ENCODE assay signal across 30 cellular contexts in genomic region chr6:85127696-85128225, GRCh38.
"Had no signal": no experiment of that assay in that cellular context is flagged by ENCODE, and none has a peak within 500 bp of the region (broad histone marks: within the 10 kb centered on the region; RNA-seq: fewer than 3 reads in every experiment).

No MANE protein-coding gene starts in this region.

- H3K27ac ChIP-seq: ascending aorta, body of pancreas, breast epithelium, SJCRH30 had no signal

- H3K4me2 ChIP-seq: SK-N-SH had no signal

- FAIRE-seq: K562, TTC549 had no signal

- H3K9me3 Mint-ChIP-seq: activated CD4-positive, alpha-beta memory T cell treated with anti-CD3 and anti-CD28 coated beads, Interleukin-2, amount 10 ng/mL, durations not matched to agents 7 days and 5 days; activated naive CD8-positive, alpha-beta T cell treated with anti-CD3 and anti-CD28 coated beads, Interleukin-2, amount 10 ng/mL, durations not matched to agents 7 days and 5 days; activated T-helper 2 cell treated with anti-CD3 and anti-CD28 coated beads, Interferon-gamma antibody, Interleukin-2, Interleukin-4, amounts not matched to agents 10 μg/mL and 5 μg/mL and 100 μg/mL, durations not matched to agents 14 hours and 24 hours and 36 hours; T-helper 1 cell treated with Interleukin-12 subunit alpha and Interleukin-12 subunit beta and Interleukin-4 antibody, amounts not matched to agents 30 μg/mL and 1 μg/mL, for 36 hours; T-helper 2 cell treated with Interferon-gamma antibody and Interleukin-4, amounts not matched to agents 5 μg/mL and 100 μg/mL, for 36 hours; WTC11 had no signal

- H3K9ac ChIP-seq: SK-N-SH had no signal

- H3K9me2 ChIP-seq: SK-N-SH had no signal

- H3K27me3 ChIP-seq: ascending aorta, body of pancreas, breast epithelium, SJCRH30 had no signal

- H3K4me3 ChIP-seq: ascending aorta, body of pancreas, breast epithelium, K562, SJCRH30 had no signal

- H3K36me3 Mint-ChIP-seq: activated CD8-positive, alpha-beta memory T cell treated with anti-CD3 and anti-CD28 coated beads, Interleukin-2, amount 10 ng/mL, durations not matched to agents 7 days and 5 days; activated naive CD4-positive, alpha-beta T cell treated with anti-CD3 and anti-CD28 coated beads, Interleukin-2, amount 50 U/mL, for 24 hours; activated naive CD8-positive, alpha-beta T cell treated with anti-CD3 and anti-CD28 coated beads, Interleukin-2, amount 10 ng/mL, durations not matched to agents 7 days and 5 days; WTC11 had no signal

- H3K4me1 ChIP-seq: body of pancreas, breast epithelium, SJCRH30 had no signal

- H3K27me3 Mint-ChIP-seq: activated CD4-positive, alpha-beta memory T cell treated with anti-CD3 and anti-CD28 coated beads, Interleukin-2, amount 10 ng/mL, durations not matched to agents 7 days and 5 days; activated CD4-positive, alpha-beta T cell treated with anti-CD3 and anti-CD28 coated beads for 36 hours; activated CD8-positive, alpha-beta memory T cell treated with anti-CD3 and anti-CD28 coated beads, Interleukin-2, amount 10 ng/mL, durations not matched to agents 7 days and 5 days; activated naive CD8-positive, alpha-beta T cell treated with anti-CD3 and anti-CD28 coated beads, Interleukin-2, amount 10 ng/mL, durations not matched to agents 7 days and 5 days had no signal

- H3K27ac Mint-ChIP-seq: activated CD4-positive, alpha-beta memory T cell treated with anti-CD3 and anti-CD28 coated beads, Interleukin-2, amount 10 ng/mL, durations not matched to agents 7 days and 5 days; activated CD4-positive, alpha-beta T cell treated with anti-CD3 and anti-CD28 coated beads for 36 hours; activated CD8-positive, alpha-beta memory T cell treated with anti-CD3 and anti-CD28 coated beads, Interleukin-2, amount 10 ng/mL, durations not matched to agents 7 days and 5 days; activated naive CD4-positive, alpha-beta T cell treated with anti-CD3 and anti-CD28 coated beads, Interleukin-2, amount 50 U/mL, for 24 hours; activated naive CD8-positive, alpha-beta T cell treated with anti-CD3 and anti-CD28 coated beads, Interleukin-2, amount 10 ng/mL, durations not matched to agents 7 days and 5 days; activated T-cell treated with anti-CD3 and anti-CD28 coated beads, Interleukin-2, amount 50 U/mL, for 72 hours; activated T-helper 2 cell treated with anti-CD3 and anti-CD28 coated beads, Interferon-gamma antibody, Interleukin-2, Interleukin-4, amounts not matched to agents 10 μg/mL and 5 μg/mL and 100 μg/mL, durations not matched to agents 14 hours and 24 hours and 36 hours; T-helper 1 cell treated with Interleukin-12 subunit alpha and Interleukin-12 subunit beta and Interleukin-4 antibody, amounts not matched to agents 30 μg/mL and 1 μg/mL, for 36 hours; T-helper 2 cell treated with Interferon-gamma antibody and Interleukin-4, amounts not matched to agents 5 μg/mL and 100 μg/mL, for 36 hours; WTC11 had no signal

- H3K36me3 ChIP-seq: ascending aorta, breast epithelium, SJCRH30 had no signal

- H3K9me3 ChIP-seq: ascending aorta, body of pancreas, breast epithelium, SJCRH30, SK-N-SH had no signal

- H3K4me1 Mint-ChIP-seq: activated CD4-positive, alpha-beta memory T cell treated with anti-CD3 and anti-CD28 coated beads, Interleukin-2, amount 10 ng/mL, durations not matched to agents 7 days and 5 days; activated CD4-positive, alpha-beta T cell treated with anti-CD3 and anti-CD28 coated beads for 36 hours; activated CD8-positive, alpha-beta memory T cell treated with anti-CD3 and anti-CD28 coated beads, Interleukin-2, amount 10 ng/mL, durations not matched to agents 7 days and 5 days; activated naive CD4-positive, alpha-beta T cell treated with anti-CD3 and anti-CD28 coated beads, Interleukin-2, amount 50 U/mL, for 24 hours; activated naive CD8-positive, alpha-beta T cell treated with anti-CD3 and anti-CD28 coated beads, Interleukin-2, amount 10 ng/mL, durations not matched to agents 7 days and 5 days had no signal

- ATAC-seq: activated CD4-positive, alpha-beta T cell treated with anti-CD3 and anti-CD28 coated beads for 36 hours; activated CD4-positive, CD25-positive, alpha-beta regulatory T cell treated with anti-CD3 and anti-CD28 coated beads, Interleukin-2, amount 50 U/mL, for 24 hours; activated CD8-positive, alpha-beta memory T cell treated with anti-CD3 and anti-CD28 coated beads, Interleukin-2, amount 10 ng/mL, durations not matched to agents 7 days and 5 days; body of pancreas had no signal

- DNase-seq: activated CD4-positive, alpha-beta memory T cell treated with anti-CD3 and anti-CD28 coated beads, Interleukin-2, amount 10 ng/mL, durations not matched to agents 7 days and 5 days; activated CD4-positive, alpha-beta T cell treated with anti-CD3 and anti-CD28 coated beads for 36 hours; activated CD4-positive, alpha-beta T cell treated with anti-CD3 and anti-CD28 coated beads, Interleukin-2, amount 50 U/mL, for 1 hour; activated CD8-positive, alpha-beta memory T cell treated with anti-CD3 and anti-CD28 coated beads for 24 hours; activated CD8-positive, alpha-beta memory T cell treated with anti-CD3 and anti-CD28 coated beads, Interleukin-2, amount 10 ng/mL, durations not matched to agents 7 days and 5 days; activated CD8-positive, alpha-beta memory T cell treated with anti-CD3 and anti-CD28 coated beads, Interleukin-2, amount 50 U/mL, for 48 hours; activated gamma-delta T cell; activated naive CD4-positive, alpha-beta T cell treated with Interleukin-2 at 50 U/mL for 16 hours; activated naive CD8-positive, alpha-beta T cell treated with anti-CD3 and anti-CD28 coated beads, Interleukin-2, amount 10 ng/mL, durations not matched to agents 7 days and 5 days; activated T-cell treated with anti-CD3 and anti-CD28 coated beads, Interleukin-2, amount 50 U/mL, for 72 hours; body of pancreas; cerebellar nuclear complex; NCI-H1048; NCI-H1436 treated with DMSO at 0.1 percent for 48 hours; NCI-H1694 treated with DMSO at 0.1 percent for 48 hours; NCI-H2029; NCI-H345; NCI-H524 treated with DMSO at 0.1 percent for 48 hours; SJCRH30; SK-N-SH had no signal

- H3K4me3 Mint-ChIP-seq: activated CD4-positive, alpha-beta memory T cell treated with anti-CD3 and anti-CD28 coated beads, Interleukin-2, amount 10 ng/mL, durations not matched to agents 7 days and 5 days; activated CD4-positive, alpha-beta T cell treated with anti-CD3 and anti-CD28 coated beads for 36 hours; activated CD8-positive, alpha-beta memory T cell treated with anti-CD3 and anti-CD28 coated beads, Interleukin-2, amount 10 ng/mL, durations not matched to agents 7 days and 5 days; activated naive CD4-positive, alpha-beta T cell treated with anti-CD3 and anti-CD28 coated beads, Interleukin-2, amount 50 U/mL, for 24 hours; activated naive CD8-positive, alpha-beta T cell treated with anti-CD3 and anti-CD28 coated beads, Interleukin-2, amount 10 ng/mL, durations not matched to agents 7 days and 5 days; activated T-cell treated with anti-CD3 and anti-CD28 coated beads, Interleukin-2, amount 50 U/mL, for 72 hours; T-helper 1 cell treated with Interleukin-12 subunit alpha and Interleukin-12 subunit beta and Interleukin-4 antibody, amounts not matched to agents 30 μg/mL and 1 μg/mL, for 36 hours; T-helper 2 cell treated with Interferon-gamma antibody and Interleukin-4, amounts not matched to agents 5 μg/mL and 100 μg/mL, for 36 hours; WTC11 had no signal
